ENCODE assay signal across 1 cellular context in genomic region chr15:64246364-64247189, GRCh38.
TF ChIP-seq lines count a peak whose summit lies in the region.

No MANE protein-coding gene starts in this region.

TF ChIP-seq in HEK293, 187 proteins besides CTCF, POLR2A, EP300 and RAD21 (continued from another document and continues in another):
- no peak for TF ChIP-seq ZSCAN4 (tag by site-specific recombination; IDR thresholded peaks at IDR 0.05)
- TF ChIP-seq ZNF112 (tag by site-specific recombination; IDR thresholded peaks at IDR 0.05) = no peak
- no peak for TF ChIP-seq ZBTB11 (tag by site-specific recombination; conservative IDR thresholded peaks at IDR 0.05; ENCODE audit: low read depth)
- no peak for TF ChIP-seq BCL6B (tag by site-specific recombination; IDR thresholded peaks at IDR 0.05)
- no peak for TF ChIP-seq ZNF2 (tag by site-specific recombination; IDR thresholded peaks at IDR 0.05)
- TF ChIP-seq ZNF202 (tag by site-specific recombination; IDR thresholded peaks at IDR 0.05; ENCODE audit: borderline replicate concordance) = no peak
- no peak for TF ChIP-seq ZNF571 (tag by site-specific recombination; IDR thresholded peaks at IDR 0.05)
- no peak for TF ChIP-seq ZNF555 (tag by site-specific recombination; conservative IDR thresholded peaks at IDR 0.05)
- no peak for TF ChIP-seq ZNF292 (tag by site-specific recombination; IDR thresholded peaks at IDR 0.05; ENCODE audit: borderline replicate concordance, low read depth)
- TF ChIP-seq ZNF433 (tag by site-specific recombination; IDR thresholded peaks at IDR 0.05; ENCODE audit: low read depth) = no peak
- TF ChIP-seq ZNF558 (tag by site-specific recombination; IDR thresholded peaks at IDR 0.05) = peak; percentile 29; the same call in 1 of the 2 replicates
- TF ChIP-seq ZNF19 (tag by site-specific recombination; IDR thresholded peaks at IDR 0.05; ENCODE audit: low read depth) = no peak
- TF ChIP-seq OSR2 (tag by site-specific recombination; IDR thresholded peaks at IDR 0.05) = no peak
- TF ChIP-seq GLI4 (tag by site-specific recombination; IDR thresholded peaks at IDR 0.05) = no peak
- TF ChIP-seq ZNF18 (tag by site-specific recombination; IDR thresholded peaks at IDR 0.05) = no peak
- no peak for TF ChIP-seq ZNF791 (tag by site-specific recombination; IDR thresholded peaks at IDR 0.05)
- TF ChIP-seq, protein P1, sequence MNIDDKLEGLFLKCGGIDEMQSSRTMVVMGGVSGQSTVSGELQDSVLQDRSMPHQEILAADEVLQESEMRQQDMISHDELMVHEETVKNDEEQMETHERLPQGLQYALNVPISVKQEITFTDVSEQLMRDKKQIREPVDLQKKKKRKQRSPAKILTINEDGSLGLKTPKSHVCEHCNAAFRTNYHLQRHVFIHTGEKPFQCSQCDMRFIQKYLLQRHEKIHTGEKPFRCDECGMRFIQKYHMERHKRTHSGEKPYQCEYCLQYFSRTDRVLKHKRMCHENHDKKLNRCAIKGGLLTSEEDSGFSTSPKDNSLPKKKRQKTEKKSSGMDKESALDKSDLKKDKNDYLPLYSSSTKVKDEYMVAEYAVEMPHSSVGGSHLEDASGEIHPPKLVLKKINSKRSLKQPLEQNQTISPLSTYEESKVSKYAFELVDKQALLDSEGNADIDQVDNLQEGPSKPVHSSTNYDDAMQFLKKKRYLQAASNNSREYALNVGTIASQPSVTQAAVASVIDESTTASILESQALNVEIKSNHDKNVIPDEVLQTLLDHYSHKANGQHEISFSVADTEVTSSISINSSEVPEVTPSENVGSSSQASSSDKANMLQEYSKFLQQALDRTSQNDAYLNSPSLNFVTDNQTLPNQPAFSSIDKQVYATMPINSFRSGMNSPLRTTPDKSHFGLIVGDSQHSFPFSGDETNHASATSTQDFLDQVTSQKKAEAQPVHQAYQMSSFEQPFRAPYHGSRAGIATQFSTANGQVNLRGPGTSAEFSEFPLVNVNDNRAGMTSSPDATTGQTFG (tag by site-specific recombination; IDR thresholded peaks at IDR 0.05; ENCODE audit: borderline replicate concordance) = no peak
- TF ChIP-seq ZNF670 (tag by site-specific recombination; IDR thresholded peaks at IDR 0.05; ENCODE audit: low read depth) = no peak
- no peak for TF ChIP-seq ZNF239 (tag by site-specific recombination; IDR thresholded peaks at IDR 0.05)
- TF ChIP-seq ZNF133 (tag by site-specific recombination; IDR thresholded peaks at IDR 0.05) = no peak
- no peak for TF ChIP-seq ZNF48 (tag by site-specific recombination; IDR thresholded peaks at IDR 0.05)
- TF ChIP-seq ZNF211 (tag by site-specific recombination; IDR thresholded peaks at IDR 0.05; ENCODE audit: low read depth) = peak; percentile 98
- no peak for TF ChIP-seq ZBTB44 (tag by site-specific recombination; IDR thresholded peaks at IDR 0.05)
- TF ChIP-seq, protein P2, sequence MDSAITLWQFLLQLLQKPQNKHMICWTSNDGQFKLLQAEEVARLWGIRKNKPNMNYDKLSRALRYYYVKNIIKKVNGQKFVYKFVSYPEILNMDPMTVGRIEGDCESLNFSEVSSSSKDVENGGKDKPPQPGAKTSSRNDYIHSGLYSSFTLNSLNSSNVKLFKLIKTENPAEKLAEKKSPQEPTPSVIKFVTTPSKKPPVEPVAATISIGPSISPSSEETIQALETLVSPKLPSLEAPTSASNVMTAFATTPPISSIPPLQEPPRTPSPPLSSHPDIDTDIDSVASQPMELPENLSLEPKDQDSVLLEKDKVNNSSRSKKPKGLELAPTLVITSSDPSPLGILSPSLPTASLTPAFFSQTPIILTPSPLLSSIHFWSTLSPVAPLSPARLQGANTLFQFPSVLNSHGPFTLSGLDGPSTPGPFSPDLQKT (IDR thresholded peaks at IDR 0.05; ENCODE audit: borderline replicate concordance, low read depth, low read length) = no peak
- no peak for TF ChIP-seq ZNF530 (tag by site-specific recombination; IDR thresholded peaks at IDR 0.05; ENCODE audit: low read depth)
- peak; percentile 98 for TF ChIP-seq ZNF600 (tag by site-specific recombination; IDR thresholded peaks at IDR 0.05)
- TF ChIP-seq ZNF114 (tag by site-specific recombination; IDR thresholded peaks at IDR 0.05) = no peak
- no peak for TF ChIP-seq PBX3 (CRISPR knock-in tag; IDR thresholded peaks at IDR 0.05)
- TF ChIP-seq MYNN (tag by site-specific recombination; IDR thresholded peaks at IDR 0.05; ENCODE audit: borderline replicate concordance) = no peak
- no peak for TF ChIP-seq ZNF174 (tag by site-specific recombination; IDR thresholded peaks at IDR 0.05)
- no peak for TF ChIP-seq GLIS2 (tag by site-specific recombination; IDR thresholded peaks at IDR 0.05)
- TF ChIP-seq, protein P3, sequence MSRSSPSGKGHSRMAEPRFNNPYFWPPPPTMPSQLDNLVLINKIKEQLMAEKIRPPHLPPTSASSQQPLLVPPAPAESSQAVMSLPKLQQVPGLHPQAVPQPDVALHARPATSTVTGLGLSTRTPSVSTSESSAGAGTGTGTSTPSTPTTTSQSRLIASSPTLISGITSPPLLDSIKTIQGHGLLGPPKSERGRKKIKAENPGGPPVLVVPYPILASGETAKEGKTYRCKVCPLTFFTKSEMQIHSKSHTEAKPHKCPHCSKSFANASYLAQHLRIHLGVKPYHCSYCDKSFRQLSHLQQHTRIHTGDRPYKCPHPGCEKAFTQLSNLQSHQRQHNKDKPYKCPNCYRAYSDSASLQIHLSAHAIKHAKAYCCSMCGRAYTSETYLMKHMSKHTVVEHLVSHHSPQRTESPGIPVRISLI (tag by site-specific recombination; IDR thresholded peaks at IDR 0.05) = no peak
- no peak for TF ChIP-seq ZNF391 (tag by site-specific recombination; IDR thresholded peaks at IDR 0.05; ENCODE audit: borderline replicate concordance, low read depth)
- TF ChIP-seq ZNF768 (tag by site-specific recombination; IDR thresholded peaks at IDR 0.05) = no peak
- no peak for TF ChIP-seq ZNF169 (tag by site-specific recombination; IDR thresholded peaks at IDR 0.05)
- no peak for TF ChIP-seq OVOL3 (tag by site-specific recombination; IDR thresholded peaks at IDR 0.05)
- no peak for TF ChIP-seq ZNF510 (tag by site-specific recombination; IDR thresholded peaks at IDR 0.05; ENCODE audit: insufficient replicate concordance)
- TF ChIP-seq ZNF184 (tag by site-specific recombination; IDR thresholded peaks at IDR 0.05) = 0 out of 2 replicates have a peak, but pooled peaks have one; percentile 24
- TF ChIP-seq ZNF274 (IDR thresholded peaks at IDR 0.05; ENCODE audit: low read length) = no peak
- TF ChIP-seq ZNF274 (tag by site-specific recombination; IDR thresholded peaks at IDR 0.05; ENCODE audit: borderline replicate concordance) = no peak
- TF ChIP-seq ZNF138 (tag by site-specific recombination; IDR thresholded peaks at IDR 0.05; ENCODE audit: borderline replicate concordance) = no peak
- TF ChIP-seq ZXDB (tag by site-specific recombination; IDR thresholded peaks at IDR 0.05) = no peak
- no peak for TF ChIP-seq ZBTB20 (tag by site-specific recombination; IDR thresholded peaks at IDR 0.05)
- TF ChIP-seq, protein P4, sequence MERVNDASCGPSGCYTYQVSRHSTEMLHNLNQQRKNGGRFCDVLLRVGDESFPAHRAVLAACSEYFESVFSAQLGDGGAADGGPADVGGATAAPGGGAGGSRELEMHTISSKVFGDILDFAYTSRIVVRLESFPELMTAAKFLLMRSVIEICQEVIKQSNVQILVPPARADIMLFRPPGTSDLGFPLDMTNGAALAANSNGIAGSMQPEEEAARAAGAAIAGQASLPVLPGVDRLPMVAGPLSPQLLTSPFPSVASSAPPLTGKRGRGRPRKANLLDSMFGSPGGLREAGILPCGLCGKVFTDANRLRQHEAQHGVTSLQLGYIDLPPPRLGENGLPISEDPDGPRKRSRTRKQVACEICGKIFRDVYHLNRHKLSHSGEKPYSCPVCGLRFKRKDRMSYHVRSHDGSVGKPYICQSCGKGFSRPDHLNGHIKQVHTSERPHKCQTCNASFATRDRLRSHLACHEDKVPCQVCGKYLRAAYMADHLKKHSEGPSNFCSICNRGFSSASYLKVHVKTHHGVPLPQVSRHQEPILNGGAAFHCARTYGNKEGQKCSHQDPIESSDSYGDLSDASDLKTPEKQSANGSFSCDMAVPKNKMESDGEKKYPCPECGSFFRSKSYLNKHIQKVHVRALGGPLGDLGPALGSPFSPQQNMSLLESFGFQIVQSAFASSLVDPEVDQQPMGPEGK (tag by site-specific recombination; IDR thresholded peaks at IDR 0.05) = peak; percentile 69
- peak; percentile 76 for TF ChIP-seq ZFHX2 (tag by site-specific recombination; conservative IDR thresholded peaks at IDR 0.05)
- no peak for TF ChIP-seq IKZF3 (tag by site-specific recombination; IDR thresholded peaks at IDR 0.05)
- TF ChIP-seq, protein P5, sequence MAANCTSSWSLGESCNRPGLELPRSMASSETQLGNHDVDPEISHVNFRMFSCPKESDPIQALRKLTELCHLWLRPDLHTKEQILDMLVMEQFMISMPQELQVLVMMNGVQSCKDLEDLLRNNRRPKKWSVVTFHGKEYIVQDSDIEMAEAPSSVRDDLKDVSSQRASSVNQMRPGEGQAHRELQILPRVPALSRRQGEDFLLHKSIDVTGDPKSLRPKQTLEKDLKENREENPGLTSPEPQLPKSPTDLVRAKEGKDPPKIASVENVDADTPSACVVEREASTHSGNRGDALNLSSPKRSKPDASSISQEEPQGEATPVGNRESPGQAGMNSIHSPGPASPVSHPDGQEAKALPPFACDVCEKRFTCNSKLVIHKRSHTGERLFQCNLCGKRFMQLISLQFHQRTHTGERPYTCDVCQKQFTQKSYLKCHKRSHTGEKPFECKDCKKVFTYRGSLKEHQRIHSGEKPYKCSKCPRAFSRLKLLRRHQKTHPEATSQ (tag by site-specific recombination; IDR thresholded peaks at IDR 0.05) = no peak
